In the genomic region with DNA sequence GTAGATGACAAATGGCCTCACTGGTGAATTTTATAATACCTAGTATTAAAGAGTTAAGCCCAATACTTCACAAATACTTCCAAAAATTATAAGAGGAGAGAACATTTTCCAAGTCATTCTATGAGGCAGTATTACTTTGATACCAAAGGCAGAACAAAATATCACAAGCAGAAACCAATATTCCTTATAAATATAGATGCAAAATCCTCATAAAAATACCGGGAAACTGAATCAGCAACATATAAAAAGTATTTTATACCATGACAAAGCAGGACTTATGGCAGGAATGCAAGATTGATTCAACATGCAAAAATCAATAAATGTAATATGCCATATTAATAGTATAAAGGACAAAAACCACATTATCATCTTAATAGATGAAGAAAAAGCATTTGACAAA, we compare ENCODE assay signal across 6 cellular contexts.
"Had no signal": no experiment of that assay in that cellular context is flagged by ENCODE, and none has a peak within 500 bp of the region (broad histone marks: within the 10 kb centered on the region; RNA-seq: fewer than 3 reads in every experiment).

No MANE protein-coding gene starts in this region.

- DNase-seq: GDM1, GF-D8 had no signal

- ATAC-seq: GM12878 had no signal

- FAIRE-seq: G401.6, GM12878, GM12891, GM18507 had no signal

- H3K4me3 ChIP-seq: GM12878 had no signal
